In the genomic region with DNA sequence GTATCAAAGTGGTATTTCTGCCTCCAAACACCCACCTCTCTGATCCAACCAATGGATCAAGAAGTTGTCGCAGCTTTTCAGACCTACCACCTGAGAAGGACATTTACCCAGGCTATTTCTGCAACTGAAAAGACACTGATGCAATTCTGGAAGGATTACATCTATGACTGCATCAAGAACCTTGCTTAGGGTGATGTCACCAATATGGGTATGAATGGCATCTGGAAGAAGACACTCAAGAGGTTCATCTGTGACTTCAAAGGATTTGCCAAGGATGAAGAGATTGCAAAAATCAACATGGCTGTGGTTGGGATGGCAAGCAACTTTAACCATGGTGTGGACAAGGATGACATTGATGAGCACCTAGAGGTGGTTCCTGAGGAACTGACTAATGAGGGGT, we compare ENCODE assay signal across 27 cellular contexts.
A peak's percentile ranks its signal among the peaks of the same experiment; 100 is the strongest.
DNase-seq lines count a peak whose midpoint lies in the region; ATAC-seq and TF ChIP-seq lines count a peak whose summit lies in the region.
"Had no signal": no experiment of that assay in that cellular context is flagged by ENCODE, and none has a peak within 500 bp of the region (broad histone marks: within the 10 kb centered on the region; RNA-seq: fewer than 3 reads in every experiment).

No MANE protein-coding gene starts in this region.

- no peak overlapping the region for H2AK5ac ChIP-seq in IMR-90 (ENCODE audit: low read depth, low read length)
- H2AK5ac ChIP-seq in trophoblast cell (ENCODE audit: low read length) = no peak overlapping the region

- H3K79me2 ChIP-seq in trophoblast cell (ENCODE audit: control insufficient read depth, insufficient read depth, low read length, poor library complexity) = no peaks in the 10 kb centered on the region

- BruUV-seq in IMR-90 (replicated peaks; lab: Mats Ljungman, UMichigan) = no TSS peak

- H4K20me1 ChIP-seq in IMR-90 (ENCODE audit: insufficient read depth, low read length) = no peaks in the 10 kb centered on the region

- CTCF ChIA-PET in activated naive CD4-positive, alpha-beta T cell treated with anti-CD3 and anti-CD28 coated beads for 36 hours (lab: Charles Lee) = no interaction called here
- CTCF ChIA-PET in IMR-90 (lab: Yijun Ruan, JAX) = interaction anchor here (0.6 to 1.2 kb wide), 2 partner anchors 13 to 161 kb away, joined by 3 to 5 read pairs; no protein-coding TSS in a partner anchor

- H3K4me2 ChIP-seq in IMR-90 (ENCODE audit: low read depth, low read length) (no peak overlapping the region), trophoblast cell (ENCODE audit: low read length) (no peak overlapping the region)
- H3K4me2 ChIP-seq: GM23338, hepatocyte had no signal

- H3K9ac ChIP-seq in IMR-90 (ENCODE audit: low read depth, low read length) (no peak overlapping the region), trophoblast cell (ENCODE audit: low read length) (no peak overlapping the region)

- H3K27ac ChIP-seq in IMR-90 (ENCODE audit: insufficient read depth, low read length) = peak overlapping the region; percentile 47; the same call in 1 of the 2 replicates
- H3K27ac ChIP-seq in trophoblast cell (ENCODE audit: low read depth, low read length) = peak overlapping the region; percentile 46
- H3K27ac ChIP-seq: colonic mucosa, foreskin keratinocyte, vagina had no signal

- H3K4me1 ChIP-seq in IMR-90 (ENCODE audit: control insufficient read depth, insufficient read depth, low read length) (peaks cover 10% of the 10 kb centered on the region), trophoblast cell (ENCODE audit: control insufficient read depth in 1 of 2, insufficient read depth in 2 of 2, low read length in 2 of 2) (peaks cover 0 to 7% of the 10 kb centered on the region in 2 experiments)
- H3K4me1 ChIP-seq: colonic mucosa, vagina had no signal

- H3K27ac Mint-ChIP-seq in activated naive CD4-positive, alpha-beta T cell treated with anti-CD3 and anti-CD28 coated beads for 36 hours = peak overlapping the region; percentile 27
- H3K27ac Mint-ChIP-seq: GM23338 had no signal

- no peak overlapping the region for H4K12ac ChIP-seq in trophoblast cell (ENCODE audit: low read depth, low read length)

- DNase-seq in activated naive CD4-positive, alpha-beta T cell treated with anti-CD3 and anti-CD28 coated beads for 36 hours = no peak
- no peak for DNase-seq in activated naive CD4-positive, alpha-beta T cell (lab: John Stamatoyannopoulos, UW)
- DNase-seq in IMR-90 (peak; percentile 50), fibroblast of mammary gland (ENCODE audit: low read depth) (peak; percentile 45), trophoblast cell (peak; percentile 8 to 80), Ammon's horn (ENCODE audit: low spot score) (no peak), hippocampal formation (lab: John Stamatoyannopoulos, UW) (no peak)
- DNase-seq: activated CD4-positive, CD25-positive, alpha-beta regulatory T cell; activated effector memory CD4-positive, alpha-beta T cell treated with Interleukin-2 at 50 U/mL for 16 hours; aorta; colonic mucosa; foreskin keratinocyte; kidney; naive B cell; NCI-H1105; NCI-H2081 treated with DMSO at 0.1 percent for 48 hours; NCI-H524; posterior cingulate gyrus; RPMI8226; stimulated activated CD4-positive, alpha-beta T cell treated with anti-CD3 and anti-CD28 coated beads, Interleukin-4, amount 100 ng/mL, for 24 hours; T1000 had no signal

- H3K4me1 Mint-ChIP-seq in activated naive CD4-positive, alpha-beta T cell treated with anti-CD3 and anti-CD28 coated beads for 36 hours (ENCODE audit: low read depth) = peaks cover 5% of the 10 kb centered on the region
- H3K4me1 Mint-ChIP-seq: GM23338 had no signal

- peaks cover 60% of the 10 kb centered on the region for H3K36me3 Mint-ChIP-seq in activated naive CD4-positive, alpha-beta T cell treated with anti-CD3 and anti-CD28 coated beads for 36 hours (ENCODE audit: low read depth)

- no peak overlapping the region for H4K5ac ChIP-seq in IMR-90 (ENCODE audit: low read depth, low read length)

- H2BK5ac ChIP-seq in IMR-90 (ENCODE audit: low read depth, low read length, poor library complexity, severe bottlenecking) = no peak overlapping the region
- no peak overlapping the region for H2BK5ac ChIP-seq in trophoblast cell (ENCODE audit: low read depth, low read length, poor library complexity)

- H3K9me3 ChIP-seq in IMR-90 (ENCODE audit: control insufficient read depth, insufficient read depth, low read length) = no peaks in the 10 kb centered on the region
- H3K9me3 ChIP-seq in trophoblast cell (ENCODE audit: insufficient read depth, low read depth, low read length) = no peaks in the 10 kb centered on the region
- H3K9me3 ChIP-seq: colonic mucosa, vagina had no signal

- H3K4me3 ChIP-seq in IMR-90 (ENCODE audit: insufficient read depth, low read depth, low read length) = no peak overlapping the region
- H3K4me3 ChIP-seq in fibroblast of mammary gland (ENCODE audit: control insufficient read depth, low read depth, low read length) = no peak overlapping the region
- no peak overlapping the region for H3K4me3 ChIP-seq in trophoblast cell (ENCODE audit: low read depth, low read length)
- H3K4me3 ChIP-seq: colonic mucosa, GM23338, hepatocyte, lung, vagina had no signal

- H3K56ac ChIP-seq in IMR-90 (ENCODE audit: extremely low read depth, insufficient read depth, low read length) = no peak overlapping the region

- no peaks in the 10 kb centered on the region for H3K27me3 ChIP-seq in IMR-90 (ENCODE audit: control insufficient read depth, insufficient read depth, low read length)
- H3K27me3 ChIP-seq in trophoblast cell (ENCODE audit: insufficient read depth, low read length) = no peaks in the 10 kb centered on the region
- H3K27me3 ChIP-seq: colonic mucosa, foreskin keratinocyte, hepatocyte, vagina had no signal

- H3K4ac ChIP-seq in IMR-90 (ENCODE audit: low read depth, low read length) (no peak overlapping the region), trophoblast cell (ENCODE audit: low read depth, low read length) (no peak overlapping the region)

- H2BK120ac ChIP-seq in IMR-90 (ENCODE audit: low read depth, low read length) (no peak overlapping the region), trophoblast cell (ENCODE audit: insufficient read depth, low read length, poor library complexity) (no peak overlapping the region)

- no CpG with 5 or more reads among the region's 1 CpG for WGBS in IMR-90 (ENCODE audit: extremely low coverage in 2 of 2, insufficient read length in 1 of 2), 2 experiments
- WGBS in trophoblast cell (ENCODE audit: extremely low coverage, insufficient coverage, insufficient read length) = no CpG with 5 or more reads among the region's 1 CpG

- POLR2A ChIA-PET in IMR-90 (lab: Charles Lee; ENCODE audit: unreplicated experiment) = no interaction called here

- no peak for TF ChIP-seq POLR2A in IMR-90 (IDR thresholded peaks at IDR 0.05; ENCODE audit: low read depth, low read length)

- no peak overlapping the region for H3K23ac ChIP-seq in IMR-90 (ENCODE audit: low read depth, low read length)
- H3K23ac ChIP-seq in trophoblast cell (ENCODE audit: low read length) = no peak overlapping the region

- H3K14ac ChIP-seq in IMR-90 (replicated peaks; ENCODE audit: low read depth, low read length) (no peak overlapping the region; the same call in 1 of the 2 replicates), trophoblast cell (ENCODE audit: low read length) (no peak overlapping the region)

- H4K8ac ChIP-seq in IMR-90 (ENCODE audit: low read depth in 2 of 2, low read length in 2 of 2) = no peak overlapping the region
- H4K8ac ChIP-seq in trophoblast cell (ENCODE audit: low read depth, low read length) = no peak overlapping the region

- intact Hi-C loops in activated naive CD4-positive, alpha-beta T cell treated with anti-CD3 and anti-CD28 coated beads for 36 hours (cut with micrococcal nuclease) = no loop called here
- intact Hi-C loops in IMR-90 (cut with micrococcal nuclease) = no loop called here

- no peak overlapping the region for H2BK12ac ChIP-seq in trophoblast cell (ENCODE audit: low read length)

- in situ Hi-C loops in IMR-90 (cut with MboI; ENCODE audit: low sequenced_read_pairs) = no loop called here

- no peak overlapping the region for H3K18ac ChIP-seq in IMR-90 (ENCODE audit: low read depth, low read length)
- H3K18ac ChIP-seq in trophoblast cell (ENCODE audit: low read length) = no peak overlapping the region

- no peak for TF ChIP-seq RAD21 in IMR-90 (IDR thresholded peaks at IDR 0.05; ENCODE audit: low read length)

- 0 out of 2 replicates have a peak, but pooled peaks have one; percentile 12 for ATAC-seq in IMR-90 (ENCODE audit: low read depth)
- no peak for ATAC-seq in HG03280 (IDR thresholded peaks at IDR 0.05; ENCODE audit: unreplicated experiment)
- ATAC-seq: foreskin keratinocyte, GM23338, SK-N-SH treated with all-trans-retinoic acid at 6 μM for 48 hours had no signal

- no peak overlapping the region for H2BK15ac ChIP-seq in IMR-90 (ENCODE audit: low read depth, low read length)

- H3K36me3 ChIP-seq in IMR-90 (ENCODE audit: control insufficient read depth, insufficient read depth, low read length) (peaks cover 18% of the 10 kb centered on the region), trophoblast cell (ENCODE audit: control insufficient read depth in 1 of 2, insufficient read depth in 2 of 2, low read length in 2 of 2) (peaks cover 5 to 21% of the 10 kb centered on the region in 2 experiments)
- H3K36me3 ChIP-seq: colonic mucosa had no signal

- no peak overlapping the region for H2BK20ac ChIP-seq in IMR-90 (ENCODE audit: low read depth, low read length)

- dilution Hi-C loops in IMR-90 (cut with HindIII; ENCODE audit: low sequenced_read_pairs, unreplicated experiment) = no loop called here

- H3K4me3 Mint-ChIP-seq in activated naive CD4-positive, alpha-beta T cell treated with anti-CD3 and anti-CD28 coated beads for 36 hours = no peak overlapping the region
- H3K4me3 Mint-ChIP-seq: GM23338, naive B cell had no signal

- no peak overlapping the region for H2AK9ac ChIP-seq in IMR-90 (replicated peaks; ENCODE audit: low read depth, low read length, poor library complexity)

- peaks cover 5% of the 10 kb centered on the region for H3K9me3 Mint-ChIP-seq in activated naive CD4-positive, alpha-beta T cell treated with anti-CD3 and anti-CD28 coated beads for 36 hours

- no peak overlapping the region for H2AFZ ChIP-seq in IMR-90 (replicated peaks; ENCODE audit: low read length, poor library complexity)
- no peak overlapping the region for H2AFZ ChIP-seq in trophoblast cell (ENCODE audit: insufficient read depth, low read length, poor library complexity)
- H2AFZ ChIP-seq: GM23338, hepatocyte had no signal

- H3K9me1 ChIP-seq in IMR-90 (ENCODE audit: insufficient read depth, low read length) = peaks cover 5% of the 10 kb centered on the region; the same call in 1 of the 2 replicates

- H3K27me3 Mint-ChIP-seq in activated naive CD4-positive, alpha-beta T cell treated with anti-CD3 and anti-CD28 coated beads for 36 hours (ENCODE audit: low read depth) = no peaks in the 10 kb centered on the region
- H3K27me3 Mint-ChIP-seq: naive B cell had no signal

- H4K91ac ChIP-seq in IMR-90 (ENCODE audit: insufficient read depth, low read depth, low read length) = no peak overlapping the region
- H4K91ac ChIP-seq in trophoblast cell (ENCODE audit: low read depth, low read length) = no peak overlapping the region

- H3K79me1 ChIP-seq in IMR-90 (ENCODE audit: low read depth in 1 of 2, low read length in 2 of 2) (peaks cover 17 to 21% of the 10 kb centered on the region in 2 experiments; a peak in 3 of 4 replicates), trophoblast cell (ENCODE audit: low read length) (no peaks in the 10 kb centered on the region)

- TF ChIP-seq CTCF in IMR-90 (conservative IDR thresholded peaks at IDR 0.05; ENCODE audit: low read depth, low read length) (no peak), fibroblast of mammary gland (conservative IDR thresholded peaks at IDR 0.05; ENCODE audit: control insufficient read depth, insufficient read depth, low read depth, low read length) (no peak)

Comparison
In these comparisons a context has a peak if more than half of its experiments do, and no peak if none do; other contexts are left out.
1. DNase-seq: peak in IMR-90 (single experiment), fibroblast of mammary gland (single experiment) and trophoblast cell (2 of 2); none in activated naive CD4-positive, alpha-beta T cell treated with anti-CD3 and anti-CD28 coated beads for 36 hours (single experiment), activated naive CD4-positive, alpha-beta T cell (0 of 4), Ammon's horn (single experiment) and hippocampal formation (0 of 2).